Comparison of ENCODE assay signal across 1 cellular context in the genomic region with DNA sequence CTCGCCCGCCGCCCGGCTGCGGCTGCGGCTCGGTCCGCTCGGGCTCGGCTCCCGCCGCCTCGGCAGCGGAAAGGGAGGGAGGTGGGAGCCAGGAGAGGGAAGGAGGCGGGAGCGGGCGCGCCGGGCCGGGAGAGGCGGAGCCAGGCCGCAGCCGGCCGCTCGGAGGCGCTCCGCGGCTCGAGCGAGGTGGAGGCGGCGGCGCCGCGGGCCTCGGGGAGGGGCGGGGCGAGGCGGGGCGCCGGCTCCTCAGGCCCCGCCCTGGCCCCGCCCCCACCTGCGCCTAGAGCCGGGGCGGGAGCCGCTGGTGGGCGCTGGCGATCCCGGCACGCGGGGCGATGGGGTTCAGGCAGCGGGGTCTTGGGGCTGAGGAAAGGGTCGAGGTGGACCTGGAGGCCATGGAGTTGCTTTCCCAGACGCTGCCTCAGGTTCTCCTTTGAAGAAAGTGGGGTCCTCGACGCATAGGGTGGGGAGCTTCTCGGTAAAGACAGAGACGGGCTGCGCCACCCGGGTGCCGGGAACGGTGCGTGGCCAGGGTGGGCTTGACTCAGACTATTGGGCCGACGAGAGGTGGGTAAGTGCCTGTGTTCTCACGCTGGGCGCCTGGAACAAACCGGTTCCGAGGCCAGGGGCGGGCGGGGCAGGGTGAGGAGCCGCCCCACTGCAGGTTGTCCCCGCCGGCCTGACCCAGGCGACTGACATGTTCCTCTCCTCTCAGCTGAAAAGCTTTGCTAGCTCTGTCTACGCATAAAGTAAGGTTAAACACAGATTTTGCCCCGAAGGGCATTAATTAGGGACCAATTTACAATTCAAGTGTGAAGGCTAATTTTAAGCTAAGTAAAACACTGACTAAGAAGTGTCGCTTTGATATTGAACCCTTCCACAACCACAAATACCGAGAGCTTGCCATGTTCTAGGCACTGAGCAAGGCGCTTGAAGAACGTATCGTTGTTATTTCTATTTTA.
TF ChIP-seq lines count a peak whose summit lies in the region.

A gene (minus strand): TSS at position 75 of the 962 bp plus-strand sequence. CDS start 218 bp downstream, outside the sequence.

TF ChIP-seq in K562, 482 proteins besides CTCF, POLR2A, EP300 and RAD21 (continued from another document and continues in another):
- TF ChIP-seq, protein P1, sequence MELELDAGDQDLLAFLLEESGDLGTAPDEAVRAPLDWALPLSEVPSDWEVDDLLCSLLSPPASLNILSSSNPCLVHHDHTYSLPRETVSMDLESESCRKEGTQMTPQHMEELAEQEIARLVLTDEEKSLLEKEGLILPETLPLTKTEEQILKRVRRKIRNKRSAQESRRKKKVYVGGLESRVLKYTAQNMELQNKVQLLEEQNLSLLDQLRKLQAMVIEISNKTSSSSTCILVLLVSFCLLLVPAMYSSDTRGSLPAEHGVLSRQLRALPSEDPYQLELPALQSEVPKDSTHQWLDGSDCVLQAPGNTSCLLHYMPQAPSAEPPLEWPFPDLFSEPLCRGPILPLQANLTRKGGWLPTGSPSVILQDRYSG (tag; conservative IDR thresholded peaks at IDR 0.05; ENCODE audit: low read depth): no peak
- TF ChIP-seq YY1 (IDR thresholded peaks at IDR 0.05; ENCODE audit: borderline replicate concordance in 1 of 3, control insufficient read depth in 1 of 3, extremely low read depth in 1 of 3, insufficient read depth in 3 of 3, insufficient read length in 1 of 3, insufficient replicate concordance in 2 of 3, low read depth in 1 of 3, low read length in 2 of 3): peak in 2 of 3 experiments; percentile 22 to 23
- TF ChIP-seq U2AF1 (optimal IDR thresholded peaks at IDR 0.05; ENCODE audit: low read depth, low read length): no peak
- no peak for TF ChIP-seq THRAP3 (IDR thresholded peaks at IDR 0.05; ENCODE audit: borderline replicate concordance)
- TF ChIP-seq, protein P2, sequence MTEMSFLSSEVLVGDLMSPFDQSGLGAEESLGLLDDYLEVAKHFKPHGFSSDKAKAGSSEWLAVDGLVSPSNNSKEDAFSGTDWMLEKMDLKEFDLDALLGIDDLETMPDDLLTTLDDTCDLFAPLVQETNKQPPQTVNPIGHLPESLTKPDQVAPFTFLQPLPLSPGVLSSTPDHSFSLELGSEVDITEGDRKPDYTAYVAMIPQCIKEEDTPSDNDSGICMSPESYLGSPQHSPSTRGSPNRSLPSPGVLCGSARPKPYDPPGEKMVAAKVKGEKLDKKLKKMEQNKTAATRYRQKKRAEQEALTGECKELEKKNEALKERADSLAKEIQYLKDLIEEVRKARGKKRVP (CRISPR knock-in tag; IDR thresholded peaks at IDR 0.05): no peak
- TF ChIP-seq, protein P3, sequence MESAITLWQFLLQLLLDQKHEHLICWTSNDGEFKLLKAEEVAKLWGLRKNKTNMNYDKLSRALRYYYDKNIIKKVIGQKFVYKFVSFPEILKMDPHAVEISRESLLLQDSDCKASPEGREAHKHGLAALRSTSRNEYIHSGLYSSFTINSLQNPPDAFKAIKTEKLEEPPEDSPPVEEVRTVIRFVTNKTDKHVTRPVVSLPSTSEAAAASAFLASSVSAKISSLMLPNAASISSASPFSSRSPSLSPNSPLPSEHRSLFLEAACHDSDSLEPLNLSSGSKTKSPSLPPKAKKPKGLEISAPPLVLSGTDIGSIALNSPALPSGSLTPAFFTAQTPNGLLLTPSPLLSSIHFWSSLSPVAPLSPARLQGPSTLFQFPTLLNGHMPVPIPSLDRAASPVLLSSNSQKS (CRISPR knock-in tag; IDR thresholded peaks at IDR 0.05): no peak
- no peak for TF ChIP-seq SMAD2 (IDR thresholded peaks at IDR 0.05; ENCODE audit: low read depth, low read length)
- TF ChIP-seq, protein P4, sequence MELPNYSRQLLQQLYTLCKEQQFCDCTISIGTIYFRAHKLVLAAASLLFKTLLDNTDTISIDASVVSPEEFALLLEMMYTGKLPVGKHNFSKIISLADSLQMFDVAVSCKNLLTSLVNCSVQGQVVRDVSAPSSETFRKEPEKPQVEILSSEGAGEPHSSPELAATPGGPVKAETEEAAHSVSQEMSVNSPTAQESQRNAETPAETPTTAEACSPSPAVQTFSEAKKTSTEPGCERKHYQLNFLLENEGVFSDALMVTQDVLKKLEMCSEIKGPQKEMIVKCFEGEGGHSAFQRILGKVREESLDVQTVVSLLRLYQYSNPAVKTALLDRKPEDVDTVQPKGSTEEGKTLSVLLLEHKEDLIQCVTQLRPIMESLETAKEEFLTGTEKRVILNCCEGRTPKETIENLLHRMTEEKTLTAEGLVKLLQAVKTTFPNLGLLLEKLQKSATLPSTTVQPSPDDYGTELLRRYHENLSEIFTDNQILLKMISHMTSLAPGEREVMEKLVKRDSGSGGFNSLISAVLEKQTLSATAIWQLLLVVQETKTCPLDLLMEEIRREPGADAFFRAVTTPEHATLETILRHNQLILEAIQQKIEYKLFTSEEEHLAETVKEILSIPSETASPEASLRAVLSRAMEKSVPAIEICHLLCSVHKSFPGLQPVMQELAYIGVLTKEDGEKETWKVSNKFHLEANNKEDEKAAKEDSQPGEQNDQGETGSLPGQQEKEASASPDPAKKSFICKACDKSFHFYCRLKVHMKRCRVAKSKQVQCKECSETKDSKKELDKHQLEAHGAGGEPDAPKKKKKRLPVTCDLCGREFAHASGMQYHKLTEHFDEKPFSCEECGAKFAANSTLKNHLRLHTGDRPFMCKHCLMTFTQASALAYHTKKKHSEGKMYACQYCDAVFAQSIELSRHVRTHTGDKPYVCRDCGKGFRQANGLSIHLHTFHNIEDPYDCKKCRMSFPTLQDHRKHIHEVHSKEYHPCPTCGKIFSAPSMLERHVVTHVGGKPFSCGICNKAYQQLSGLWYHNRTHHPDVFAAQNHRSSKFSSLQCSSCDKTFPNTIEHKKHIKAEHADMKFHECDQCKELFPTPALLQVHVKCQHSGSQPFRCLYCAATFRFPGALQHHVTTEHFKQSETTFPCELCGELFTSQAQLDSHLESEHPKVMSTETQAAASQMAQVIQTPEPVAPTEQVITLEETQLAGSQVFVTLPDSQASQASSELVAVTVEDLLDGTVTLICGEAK (IDR thresholded peaks at IDR 0.05): 0 out of 2 replicates have a peak, but pooled peaks have one; percentile 31
- TF ChIP-seq, protein P4 (CRISPR knock-in tag; IDR thresholded peaks at IDR 0.05): no peak
- no peak for TF ChIP-seq PHF21A (IDR thresholded peaks at IDR 0.05; ENCODE audit: borderline replicate concordance, low read depth)
- TF ChIP-seq DACH1 (IDR thresholded peaks at IDR 0.05; ENCODE audit: partially characterized antibody): no peak
- peak; percentile 46 for TF ChIP-seq GABPA (tag; conservative IDR thresholded peaks at IDR 0.05; ENCODE audit: low read depth)
- TF ChIP-seq NUFIP1 (IDR thresholded peaks at IDR 0.05; ENCODE audit: partially characterized antibody): no peak
- TF ChIP-seq FOXK2 (conservative IDR thresholded peaks at IDR 0.05 in 1 of 2, IDR thresholded peaks at IDR 0.05 in 1 of 2; ENCODE audit: low read depth in 2 of 2): no peak
- TF ChIP-seq, protein P5, sequence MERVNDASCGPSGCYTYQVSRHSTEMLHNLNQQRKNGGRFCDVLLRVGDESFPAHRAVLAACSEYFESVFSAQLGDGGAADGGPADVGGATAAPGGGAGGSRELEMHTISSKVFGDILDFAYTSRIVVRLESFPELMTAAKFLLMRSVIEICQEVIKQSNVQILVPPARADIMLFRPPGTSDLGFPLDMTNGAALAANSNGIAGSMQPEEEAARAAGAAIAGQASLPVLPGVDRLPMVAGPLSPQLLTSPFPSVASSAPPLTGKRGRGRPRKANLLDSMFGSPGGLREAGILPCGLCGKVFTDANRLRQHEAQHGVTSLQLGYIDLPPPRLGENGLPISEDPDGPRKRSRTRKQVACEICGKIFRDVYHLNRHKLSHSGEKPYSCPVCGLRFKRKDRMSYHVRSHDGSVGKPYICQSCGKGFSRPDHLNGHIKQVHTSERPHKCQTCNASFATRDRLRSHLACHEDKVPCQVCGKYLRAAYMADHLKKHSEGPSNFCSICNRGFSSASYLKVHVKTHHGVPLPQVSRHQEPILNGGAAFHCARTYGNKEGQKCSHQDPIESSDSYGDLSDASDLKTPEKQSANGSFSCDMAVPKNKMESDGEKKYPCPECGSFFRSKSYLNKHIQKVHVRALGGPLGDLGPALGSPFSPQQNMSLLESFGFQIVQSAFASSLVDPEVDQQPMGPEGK (CRISPR knock-in tag; IDR thresholded peaks at IDR 0.05; ENCODE audit: borderline replicate concordance): no peak
- TF ChIP-seq, protein P6, sequence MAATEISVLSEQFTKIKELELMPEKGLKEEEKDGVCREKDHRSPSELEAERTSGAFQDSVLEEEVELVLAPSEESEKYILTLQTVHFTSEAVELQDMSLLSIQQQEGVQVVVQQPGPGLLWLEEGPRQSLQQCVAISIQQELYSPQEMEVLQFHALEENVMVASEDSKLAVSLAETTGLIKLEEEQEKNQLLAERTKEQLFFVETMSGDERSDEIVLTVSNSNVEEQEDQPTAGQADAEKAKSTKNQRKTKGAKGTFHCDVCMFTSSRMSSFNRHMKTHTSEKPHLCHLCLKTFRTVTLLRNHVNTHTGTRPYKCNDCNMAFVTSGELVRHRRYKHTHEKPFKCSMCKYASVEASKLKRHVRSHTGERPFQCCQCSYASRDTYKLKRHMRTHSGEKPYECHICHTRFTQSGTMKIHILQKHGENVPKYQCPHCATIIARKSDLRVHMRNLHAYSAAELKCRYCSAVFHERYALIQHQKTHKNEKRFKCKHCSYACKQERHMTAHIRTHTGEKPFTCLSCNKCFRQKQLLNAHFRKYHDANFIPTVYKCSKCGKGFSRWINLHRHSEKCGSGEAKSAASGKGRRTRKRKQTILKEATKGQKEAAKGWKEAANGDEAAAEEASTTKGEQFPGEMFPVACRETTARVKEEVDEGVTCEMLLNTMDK (IDR thresholded peaks at IDR 0.05; ENCODE audit: borderline replicate concordance, insufficient read depth, low read depth, low read length, poor library complexity, severe bottlenecking): peak; percentile 67
- TF ChIP-seq KLF6 (CRISPR knock-in tag; IDR thresholded peaks at IDR 0.05; ENCODE audit: borderline replicate concordance): no peak
- no peak for TF ChIP-seq MTA2 (IDR thresholded peaks at IDR 0.05; ENCODE audit: low read depth)
- TF ChIP-seq, protein P7, sequence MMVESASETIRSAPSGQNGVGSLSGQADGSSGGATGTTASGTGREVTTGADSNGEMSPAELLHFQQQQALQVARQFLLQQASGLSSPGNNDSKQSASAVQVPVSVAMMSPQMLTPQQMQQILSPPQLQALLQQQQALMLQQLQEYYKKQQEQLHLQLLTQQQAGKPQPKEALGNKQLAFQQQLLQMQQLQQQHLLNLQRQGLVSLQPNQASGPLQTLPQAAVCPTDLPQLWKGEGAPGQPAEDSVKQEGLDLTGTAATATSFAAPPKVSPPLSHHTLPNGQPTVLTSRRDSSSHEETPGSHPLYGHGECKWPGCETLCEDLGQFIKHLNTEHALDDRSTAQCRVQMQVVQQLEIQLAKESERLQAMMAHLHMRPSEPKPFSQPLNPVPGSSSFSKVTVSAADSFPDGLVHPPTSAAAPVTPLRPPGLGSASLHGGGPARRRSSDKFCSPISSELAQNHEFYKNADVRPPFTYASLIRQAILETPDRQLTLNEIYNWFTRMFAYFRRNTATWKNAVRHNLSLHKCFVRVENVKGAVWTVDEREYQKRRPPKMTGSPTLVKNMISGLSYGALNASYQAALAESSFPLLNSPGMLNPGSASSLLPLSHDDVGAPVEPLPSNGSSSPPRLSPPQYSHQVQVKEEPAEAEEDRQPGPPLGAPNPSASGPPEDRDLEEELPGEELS (CRISPR knock-in tag; IDR thresholded peaks at IDR 0.05; ENCODE audit: borderline replicate concordance): no peak
- TF ChIP-seq XRCC4 (IDR thresholded peaks at IDR 0.05; ENCODE audit: extremely low read depth, insufficient read depth, insufficient read length): no peak
- no peak for TF ChIP-seq ZC3H11A (IDR thresholded peaks at IDR 0.05; ENCODE audit: low read depth, low read length)
- peak; percentile 74 for TF ChIP-seq SUPT5H (IDR thresholded peaks at IDR 0.05)
- TF ChIP-seq CBFB (CRISPR knock-in tag; IDR thresholded peaks at IDR 0.05): no peak
- TF ChIP-seq CREM (IDR thresholded peaks at IDR 0.05; ENCODE audit: low read depth): 0 out of 2 replicates have a peak, but pooled peaks have one; percentile 2
- peak; percentile 42 for TF ChIP-seq PHF20 (IDR thresholded peaks at IDR 0.05; ENCODE audit: partially characterized antibody)
- no peak for TF ChIP-seq MEF2D (tag; conservative IDR thresholded peaks at IDR 0.05; ENCODE audit: low read depth)
- TF ChIP-seq EGR1 (conservative IDR thresholded peaks at IDR 0.05): 0 out of 2 replicates have a peak, but pooled peaks have one; percentile 15
- peak; percentile 37; the same call in 1 of the 2 replicates for TF ChIP-seq HDAC2 (IDR thresholded peaks at IDR 0.05)
- TF ChIP-seq, protein P8, sequence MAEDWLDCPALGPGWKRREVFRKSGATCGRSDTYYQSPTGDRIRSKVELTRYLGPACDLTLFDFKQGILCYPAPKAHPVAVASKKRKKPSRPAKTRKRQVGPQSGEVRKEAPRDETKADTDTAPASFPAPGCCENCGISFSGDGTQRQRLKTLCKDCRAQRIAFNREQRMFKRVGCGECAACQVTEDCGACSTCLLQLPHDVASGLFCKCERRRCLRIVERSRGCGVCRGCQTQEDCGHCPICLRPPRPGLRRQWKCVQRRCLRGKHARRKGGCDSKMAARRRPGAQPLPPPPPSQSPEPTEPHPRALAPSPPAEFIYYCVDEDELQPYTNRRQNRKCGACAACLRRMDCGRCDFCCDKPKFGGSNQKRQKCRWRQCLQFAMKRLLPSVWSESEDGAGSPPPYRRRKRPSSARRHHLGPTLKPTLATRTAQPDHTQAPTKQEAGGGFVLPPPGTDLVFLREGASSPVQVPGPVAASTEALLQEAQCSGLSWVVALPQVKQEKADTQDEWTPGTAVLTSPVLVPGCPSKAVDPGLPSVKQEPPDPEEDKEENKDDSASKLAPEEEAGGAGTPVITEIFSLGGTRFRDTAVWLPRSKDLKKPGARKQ (CRISPR knock-in tag; IDR thresholded peaks at IDR 0.05): no peak
- no peak for TF ChIP-seq ZNF133 (CRISPR knock-in tag; IDR thresholded peaks at IDR 0.05)
